In the genomic region with DNA sequence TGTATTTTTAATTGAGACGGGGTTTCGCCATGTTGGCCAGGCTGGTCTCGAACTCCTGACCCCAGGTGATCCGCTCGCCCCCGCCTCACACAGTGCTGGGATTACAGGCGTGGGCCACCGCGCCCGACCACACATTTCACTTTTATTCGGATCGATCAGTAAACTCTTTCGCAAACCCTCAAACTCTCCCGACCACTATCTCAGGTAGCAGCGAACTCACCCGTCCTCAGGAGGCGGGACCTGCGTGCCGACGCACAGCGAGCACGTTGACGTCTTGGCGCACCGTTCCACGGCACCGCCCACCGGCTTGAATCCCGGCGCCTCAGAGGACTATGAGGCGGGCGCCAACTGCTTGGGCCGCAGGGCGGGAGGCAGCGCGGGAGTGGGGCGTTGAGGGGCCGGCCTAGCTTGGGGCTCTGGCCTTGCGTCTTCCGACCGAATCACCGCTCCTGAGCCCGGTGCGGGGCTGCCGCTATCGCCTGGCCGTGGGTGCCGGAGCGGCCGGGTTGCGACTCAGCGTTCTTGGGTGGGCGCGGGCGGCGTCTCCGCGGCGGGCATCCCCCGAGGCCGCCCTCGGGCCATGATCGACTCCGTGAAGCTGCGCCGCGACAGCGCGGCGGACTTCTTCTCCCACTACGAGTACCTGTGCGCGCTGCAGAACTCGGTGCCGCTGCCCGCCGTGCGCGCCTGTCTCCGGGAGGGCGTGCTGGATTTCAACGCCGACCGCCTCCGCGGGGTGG, we compare ENCODE assay signal across 1 cellular context.
TF ChIP-seq lines count a peak whose summit lies in the region.

A gene with protein sequence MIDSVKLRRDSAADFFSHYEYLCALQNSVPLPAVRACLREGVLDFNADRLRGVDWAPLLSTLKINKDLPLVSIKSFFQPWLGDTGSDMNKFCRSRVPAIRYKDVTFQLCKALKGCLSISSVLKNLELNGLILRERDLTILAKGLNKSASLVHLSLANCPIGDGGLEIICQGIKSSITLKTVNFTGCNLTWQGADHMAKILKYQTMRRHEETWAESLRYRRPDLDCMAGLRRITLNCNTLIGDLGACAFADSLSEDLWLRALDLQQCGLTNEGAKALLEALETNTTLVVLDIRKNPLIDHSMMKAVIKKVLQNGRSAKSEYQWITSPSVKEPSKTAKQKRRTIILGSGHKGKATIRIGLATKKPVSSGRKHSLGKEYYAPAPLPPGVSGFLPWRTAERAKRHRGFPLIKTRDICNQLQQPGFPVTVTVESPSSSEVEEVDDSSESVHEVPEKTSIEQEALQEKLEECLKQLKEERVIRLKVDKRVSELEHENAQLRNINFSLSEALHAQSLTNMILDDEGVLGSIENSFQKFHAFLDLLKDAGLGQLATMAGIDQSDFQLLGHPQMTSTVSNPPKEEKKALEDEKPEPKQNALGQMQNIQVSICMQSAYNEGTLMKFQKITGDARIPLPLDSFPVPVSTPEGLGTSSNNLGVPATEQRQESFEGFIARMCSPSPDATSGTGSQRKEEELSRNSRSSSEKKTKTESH (plus strand): TSS at position 305 of the 740 bp plus-strand sequence. CDS start 276 bp downstream, at position 581.

TF ChIP-seq in HepG2, 621 proteins besides CTCF, POLR2A, EP300 and RAD21 (continued from another document and continues in another):
- TF ChIP-seq SATB2 (CRISPR knock-in tag; IDR thresholded peaks at IDR 0.05) (no peak), YY1 (IDR thresholded peaks at IDR 0.05; ENCODE audit: insufficient read depth, insufficient replicate concordance, low read depth, low read length) (no peak), MAFF (IDR thresholded peaks at IDR 0.05; ENCODE audit: low read depth, low read length) (no peak), SRSF9 (IDR thresholded peaks at IDR 0.05; ENCODE audit: borderline replicate concordance, insufficient read depth, low read depth, low read length, poor library complexity, severe bottlenecking) (no peak), CBFB (CRISPR knock-in tag; IDR thresholded peaks at IDR 0.05) (0 out of 2 replicates have a peak, but pooled peaks have one; percentile 30), ZNF331 (CRISPR knock-in tag; IDR thresholded peaks at IDR 0.05) (peak; percentile 69), KAT8 (CRISPR knock-in tag; IDR thresholded peaks at IDR 0.05) (peak; percentile 77), GLI4 (CRISPR knock-in tag; IDR thresholded peaks at IDR 0.05; ENCODE audit: borderline replicate concordance) (no peak), FOSL1 (CRISPR knock-in tag; IDR thresholded peaks at IDR 0.05; ENCODE audit: borderline replicate concordance) (0 out of 2 replicates have a peak, but pooled peaks have one; percentile 16), PAWR (CRISPR knock-in tag; IDR thresholded peaks at IDR 0.05; ENCODE audit: borderline replicate concordance) (no peak), ZNF432 (CRISPR knock-in tag; IDR thresholded peaks at IDR 0.05; ENCODE audit: borderline replicate concordance) (no peak), ZNF816 (CRISPR knock-in tag; IDR thresholded peaks at IDR 0.05; ENCODE audit: borderline replicate concordance) (no peak), ZC3H13 (CRISPR knock-in tag; IDR thresholded peaks at IDR 0.05) (peak; percentile 48; the same call in 1 of the 2 replicates), BHLHE40 (IDR thresholded peaks at IDR 0.05; ENCODE audit: low read length) (no peak), SP140L (CRISPR knock-in tag; IDR thresholded peaks at IDR 0.05; ENCODE audit: borderline replicate concordance) (peak; percentile 58; the same call in 1 of the 2 replicates), ZNF44 (CRISPR knock-in tag; IDR thresholded peaks at IDR 0.05) (no peak), SNRNP70 (IDR thresholded peaks at IDR 0.05; ENCODE audit: low read depth, low read length) (no peak), MTF2 (CRISPR knock-in tag; IDR thresholded peaks at IDR 0.05; ENCODE audit: borderline replicate concordance) (peak; percentile 95), ZSCAN25 (CRISPR knock-in tag; IDR thresholded peaks at IDR 0.05) (no peak), ZNF253 (CRISPR knock-in tag; IDR thresholded peaks at IDR 0.05; ENCODE audit: borderline replicate concordance) (no peak; the same call in 1 of the 2 replicates), ATF7-NPFF (CRISPR knock-in tag; IDR thresholded peaks at IDR 0.05; ENCODE audit: low read depth) (peak; percentile 44; the same call in 1 of the 2 replicates), ZNF326 (CRISPR knock-in tag; IDR thresholded peaks at IDR 0.05; ENCODE audit: borderline replicate concordance) (no peak), MATR3 (CRISPR knock-in tag; IDR thresholded peaks at IDR 0.05) (no peak), ZNF30 (CRISPR knock-in tag; IDR thresholded peaks at IDR 0.05) (peak; percentile 84; the same call in 1 of the 2 replicates)
- TF ChIP-seq, protein P1, sequence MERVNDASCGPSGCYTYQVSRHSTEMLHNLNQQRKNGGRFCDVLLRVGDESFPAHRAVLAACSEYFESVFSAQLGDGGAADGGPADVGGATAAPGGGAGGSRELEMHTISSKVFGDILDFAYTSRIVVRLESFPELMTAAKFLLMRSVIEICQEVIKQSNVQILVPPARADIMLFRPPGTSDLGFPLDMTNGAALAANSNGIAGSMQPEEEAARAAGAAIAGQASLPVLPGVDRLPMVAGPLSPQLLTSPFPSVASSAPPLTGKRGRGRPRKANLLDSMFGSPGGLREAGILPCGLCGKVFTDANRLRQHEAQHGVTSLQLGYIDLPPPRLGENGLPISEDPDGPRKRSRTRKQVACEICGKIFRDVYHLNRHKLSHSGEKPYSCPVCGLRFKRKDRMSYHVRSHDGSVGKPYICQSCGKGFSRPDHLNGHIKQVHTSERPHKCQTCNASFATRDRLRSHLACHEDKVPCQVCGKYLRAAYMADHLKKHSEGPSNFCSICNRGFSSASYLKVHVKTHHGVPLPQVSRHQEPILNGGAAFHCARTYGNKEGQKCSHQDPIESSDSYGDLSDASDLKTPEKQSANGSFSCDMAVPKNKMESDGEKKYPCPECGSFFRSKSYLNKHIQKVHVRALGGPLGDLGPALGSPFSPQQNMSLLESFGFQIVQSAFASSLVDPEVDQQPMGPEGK (CRISPR knock-in tag; IDR thresholded peaks at IDR 0.05) = peak; percentile 58
- TF ChIP-seq, protein P2, sequence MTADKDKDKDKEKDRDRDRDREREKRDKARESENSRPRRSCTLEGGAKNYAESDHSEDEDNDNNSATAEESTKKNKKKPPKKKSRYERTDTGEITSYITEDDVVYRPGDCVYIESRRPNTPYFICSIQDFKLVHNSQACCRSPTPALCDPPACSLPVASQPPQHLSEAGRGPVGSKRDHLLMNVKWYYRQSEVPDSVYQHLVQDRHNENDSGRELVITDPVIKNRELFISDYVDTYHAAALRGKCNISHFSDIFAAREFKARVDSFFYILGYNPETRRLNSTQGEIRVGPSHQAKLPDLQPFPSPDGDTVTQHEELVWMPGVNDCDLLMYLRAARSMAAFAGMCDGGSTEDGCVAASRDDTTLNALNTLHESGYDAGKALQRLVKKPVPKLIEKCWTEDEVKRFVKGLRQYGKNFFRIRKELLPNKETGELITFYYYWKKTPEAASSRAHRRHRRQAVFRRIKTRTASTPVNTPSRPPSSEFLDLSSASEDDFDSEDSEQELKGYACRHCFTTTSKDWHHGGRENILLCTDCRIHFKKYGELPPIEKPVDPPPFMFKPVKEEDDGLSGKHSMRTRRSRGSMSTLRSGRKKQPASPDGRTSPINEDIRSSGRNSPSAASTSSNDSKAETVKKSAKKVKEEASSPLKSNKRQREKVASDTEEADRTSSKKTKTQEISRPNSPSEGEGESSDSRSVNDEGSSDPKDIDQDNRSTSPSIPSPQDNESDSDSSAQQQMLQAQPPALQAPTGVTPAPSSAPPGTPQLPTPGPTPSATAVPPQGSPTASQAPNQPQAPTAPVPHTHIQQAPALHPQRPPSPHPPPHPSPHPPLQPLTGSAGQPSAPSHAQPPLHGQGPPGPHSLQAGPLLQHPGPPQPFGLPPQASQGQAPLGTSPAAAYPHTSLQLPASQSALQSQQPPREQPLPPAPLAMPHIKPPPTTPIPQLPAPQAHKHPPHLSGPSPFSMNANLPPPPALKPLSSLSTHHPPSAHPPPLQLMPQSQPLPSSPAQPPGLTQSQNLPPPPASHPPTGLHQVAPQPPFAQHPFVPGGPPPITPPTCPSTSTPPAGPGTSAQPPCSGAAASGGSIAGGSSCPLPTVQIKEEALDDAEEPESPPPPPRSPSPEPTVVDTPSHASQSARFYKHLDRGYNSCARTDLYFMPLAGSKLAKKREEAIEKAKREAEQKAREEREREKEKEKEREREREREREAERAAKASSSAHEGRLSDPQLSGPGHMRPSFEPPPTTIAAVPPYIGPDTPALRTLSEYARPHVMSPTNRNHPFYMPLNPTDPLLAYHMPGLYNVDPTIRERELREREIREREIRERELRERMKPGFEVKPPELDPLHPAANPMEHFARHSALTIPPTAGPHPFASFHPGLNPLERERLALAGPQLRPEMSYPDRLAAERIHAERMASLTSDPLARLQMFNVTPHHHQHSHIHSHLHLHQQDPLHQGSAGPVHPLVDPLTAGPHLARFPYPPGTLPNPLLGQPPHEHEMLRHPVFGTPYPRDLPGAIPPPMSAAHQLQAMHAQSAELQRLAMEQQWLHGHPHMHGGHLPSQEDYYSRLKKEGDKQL (CRISPR knock-in tag; IDR thresholded peaks at IDR 0.05; ENCODE audit: low read depth) = no peak
- TF ChIP-seq, protein P3, sequence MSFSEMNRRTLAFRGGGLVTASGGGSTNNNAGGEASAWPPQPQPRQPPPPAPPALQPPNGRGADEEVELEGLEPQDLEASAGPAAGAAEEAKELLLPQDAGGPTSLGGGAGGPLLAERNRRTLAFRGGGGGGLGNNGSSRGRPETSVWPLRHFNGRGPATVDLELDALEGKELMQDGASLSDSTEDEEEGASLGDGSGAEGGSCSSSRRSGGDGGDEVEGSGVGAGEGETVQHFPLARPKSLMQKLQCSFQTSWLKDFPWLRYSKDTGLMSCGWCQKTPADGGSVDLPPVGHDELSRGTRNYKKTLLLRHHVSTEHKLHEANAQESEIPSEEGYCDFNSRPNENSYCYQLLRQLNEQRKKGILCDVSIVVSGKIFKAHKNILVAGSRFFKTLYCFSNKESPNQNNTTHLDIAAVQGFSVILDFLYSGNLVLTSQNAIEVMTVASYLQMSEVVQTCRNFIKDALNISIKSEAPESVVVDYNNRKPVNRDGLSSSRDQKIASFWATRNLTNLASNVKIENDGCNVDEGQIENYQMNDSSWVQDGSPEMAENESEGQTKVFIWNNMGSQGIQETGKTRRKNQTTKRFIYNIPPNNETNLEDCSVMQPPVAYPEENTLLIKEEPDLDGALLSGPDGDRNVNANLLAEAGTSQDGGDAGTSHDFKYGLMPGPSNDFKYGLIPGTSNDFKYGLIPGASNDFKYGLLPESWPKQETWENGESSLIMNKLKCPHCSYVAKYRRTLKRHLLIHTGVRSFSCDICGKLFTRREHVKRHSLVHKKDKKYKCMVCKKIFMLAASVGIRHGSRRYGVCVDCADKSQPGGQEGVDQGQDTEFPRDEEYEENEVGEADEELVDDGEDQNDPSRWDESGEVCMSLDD (CRISPR knock-in tag; IDR thresholded peaks at IDR 0.05; ENCODE audit: borderline replicate concordance) = no peak
- TF ChIP-seq, protein P4, sequence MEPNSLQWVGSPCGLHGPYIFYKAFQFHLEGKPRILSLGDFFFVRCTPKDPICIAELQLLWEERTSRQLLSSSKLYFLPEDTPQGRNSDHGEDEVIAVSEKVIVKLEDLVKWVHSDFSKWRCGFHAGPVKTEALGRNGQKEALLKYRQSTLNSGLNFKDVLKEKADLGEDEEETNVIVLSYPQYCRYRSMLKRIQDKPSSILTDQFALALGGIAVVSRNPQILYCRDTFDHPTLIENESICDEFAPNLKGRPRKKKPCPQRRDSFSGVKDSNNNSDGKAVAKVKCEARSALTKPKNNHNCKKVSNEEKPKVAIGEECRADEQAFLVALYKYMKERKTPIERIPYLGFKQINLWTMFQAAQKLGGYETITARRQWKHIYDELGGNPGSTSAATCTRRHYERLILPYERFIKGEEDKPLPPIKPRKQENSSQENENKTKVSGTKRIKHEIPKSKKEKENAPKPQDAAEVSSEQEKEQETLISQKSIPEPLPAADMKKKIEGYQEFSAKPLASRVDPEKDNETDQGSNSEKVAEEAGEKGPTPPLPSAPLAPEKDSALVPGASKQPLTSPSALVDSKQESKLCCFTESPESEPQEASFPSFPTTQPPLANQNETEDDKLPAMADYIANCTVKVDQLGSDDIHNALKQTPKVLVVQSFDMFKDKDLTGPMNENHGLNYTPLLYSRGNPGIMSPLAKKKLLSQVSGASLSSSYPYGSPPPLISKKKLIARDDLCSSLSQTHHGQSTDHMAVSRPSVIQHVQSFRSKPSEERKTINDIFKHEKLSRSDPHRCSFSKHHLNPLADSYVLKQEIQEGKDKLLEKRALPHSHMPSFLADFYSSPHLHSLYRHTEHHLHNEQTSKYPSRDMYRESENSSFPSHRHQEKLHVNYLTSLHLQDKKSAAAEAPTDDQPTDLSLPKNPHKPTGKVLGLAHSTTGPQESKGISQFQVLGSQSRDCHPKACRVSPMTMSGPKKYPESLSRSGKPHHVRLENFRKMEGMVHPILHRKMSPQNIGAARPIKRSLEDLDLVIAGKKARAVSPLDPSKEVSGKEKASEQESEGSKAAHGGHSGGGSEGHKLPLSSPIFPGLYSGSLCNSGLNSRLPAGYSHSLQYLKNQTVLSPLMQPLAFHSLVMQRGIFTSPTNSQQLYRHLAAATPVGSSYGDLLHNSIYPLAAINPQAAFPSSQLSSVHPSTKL (CRISPR knock-in tag; IDR thresholded peaks at IDR 0.05) = no peak; the same call in none of the 2 replicates
- TF ChIP-seq, protein P5, sequence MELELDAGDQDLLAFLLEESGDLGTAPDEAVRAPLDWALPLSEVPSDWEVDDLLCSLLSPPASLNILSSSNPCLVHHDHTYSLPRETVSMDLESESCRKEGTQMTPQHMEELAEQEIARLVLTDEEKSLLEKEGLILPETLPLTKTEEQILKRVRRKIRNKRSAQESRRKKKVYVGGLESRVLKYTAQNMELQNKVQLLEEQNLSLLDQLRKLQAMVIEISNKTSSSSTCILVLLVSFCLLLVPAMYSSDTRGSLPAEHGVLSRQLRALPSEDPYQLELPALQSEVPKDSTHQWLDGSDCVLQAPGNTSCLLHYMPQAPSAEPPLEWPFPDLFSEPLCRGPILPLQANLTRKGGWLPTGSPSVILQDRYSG (CRISPR knock-in tag; IDR thresholded peaks at IDR 0.05) = peak; percentile 93
- TF ChIP-seq, protein P6, sequence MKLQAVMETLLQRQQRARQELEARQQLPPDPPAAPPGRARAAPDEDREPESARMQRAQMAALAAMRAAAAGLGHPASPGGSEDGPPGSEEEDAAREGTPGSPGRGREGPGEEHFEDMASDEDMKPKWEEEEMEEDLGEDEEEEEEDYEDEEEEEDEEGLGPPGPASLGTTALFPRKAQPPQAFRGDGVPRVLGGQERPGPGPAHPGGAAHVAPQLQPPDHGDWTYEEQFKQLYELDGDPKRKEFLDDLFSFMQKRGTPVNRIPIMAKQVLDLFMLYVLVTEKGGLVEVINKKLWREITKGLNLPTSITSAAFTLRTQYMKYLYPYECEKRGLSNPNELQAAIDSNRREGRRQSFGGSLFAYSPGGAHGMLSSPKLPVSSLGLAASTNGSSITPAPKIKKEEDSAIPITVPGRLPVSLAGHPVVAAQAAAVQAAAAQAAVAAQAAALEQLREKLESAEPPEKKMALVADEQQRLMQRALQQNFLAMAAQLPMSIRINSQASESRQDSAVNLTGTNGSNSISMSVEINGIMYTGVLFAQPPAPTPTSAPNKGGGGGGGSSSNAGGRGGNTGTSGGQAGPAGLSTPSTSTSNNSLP (IDR thresholded peaks at IDR 0.05; ENCODE audit: low read depth, low read length) = peak; percentile 52; the same call in 1 of the 2 replicates
